19 cellular contexts compared by ENCODE assay signal in the genomic region with DNA sequence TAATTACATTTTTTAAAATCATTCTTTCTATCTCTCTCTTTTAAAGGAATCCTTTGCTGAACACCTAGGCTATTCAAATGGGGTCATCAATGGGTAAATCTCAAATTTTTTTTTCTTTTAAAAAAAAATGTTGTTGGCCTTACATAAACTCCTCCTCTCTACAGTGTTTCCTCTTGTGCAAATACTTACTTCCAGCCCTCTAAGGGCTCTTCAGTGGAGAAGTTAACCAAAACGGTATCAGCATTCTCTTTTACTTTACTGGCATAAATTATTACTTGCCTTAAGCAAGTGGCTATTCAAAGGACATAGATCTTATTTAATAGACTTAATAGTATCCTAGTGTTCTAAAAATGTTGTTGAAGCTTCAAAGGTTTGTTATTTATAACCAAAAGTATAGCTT.
"Had no signal": no experiment of that assay in that cellular context is flagged by ENCODE, and none has a peak within 500 bp of the region (broad histone marks: within the 10 kb centered on the region; RNA-seq: fewer than 3 reads in every experiment).

No MANE protein-coding gene starts in this region.

- H3K4me3 Mint-ChIP-seq: naive thymus-derived CD8-positive, alpha-beta T cell; neural progenitor cell had no signal

- ATAC-seq: mucosa of descending colon; naive thymus-derived CD8-positive, alpha-beta T cell had no signal

- H3K9me3 Mint-ChIP-seq: naive thymus-derived CD8-positive, alpha-beta T cell; neural progenitor cell had no signal

- H3K27ac Mint-ChIP-seq: neural progenitor cell had no signal

- DNase-seq: cortex of kidney; dorsolateral prefrontal cortex; effector CD8-positive, alpha-beta T cell; heart left ventricle; hippocampal formation; kidney glomerular epithelial cell; mucosa of descending colon; naive thymus-derived CD8-positive, alpha-beta T cell; nucleus accumbens; ovary; sigmoid colon; stimulated activated CD4-positive, alpha-beta T cell treated with anti-CD3 and anti-CD28 coated beads, Interleukin-2, amount 100 ng/mL, for 24 hours; stimulated activated CD4-positive, alpha-beta T cell treated with anti-CD3 and anti-CD28 coated beads, Interleukin-4, amount 100 ng/mL, for 4 hours; stimulated activated naive CD4-positive, alpha-beta T cell; stomach; substantia nigra; trophoblast cell; uterus had no signal

- H3K27me3 Mint-ChIP-seq: naive thymus-derived CD8-positive, alpha-beta T cell had no signal

- H3K4me1 Mint-ChIP-seq: neural progenitor cell had no signal
